In the genomic region with DNA sequence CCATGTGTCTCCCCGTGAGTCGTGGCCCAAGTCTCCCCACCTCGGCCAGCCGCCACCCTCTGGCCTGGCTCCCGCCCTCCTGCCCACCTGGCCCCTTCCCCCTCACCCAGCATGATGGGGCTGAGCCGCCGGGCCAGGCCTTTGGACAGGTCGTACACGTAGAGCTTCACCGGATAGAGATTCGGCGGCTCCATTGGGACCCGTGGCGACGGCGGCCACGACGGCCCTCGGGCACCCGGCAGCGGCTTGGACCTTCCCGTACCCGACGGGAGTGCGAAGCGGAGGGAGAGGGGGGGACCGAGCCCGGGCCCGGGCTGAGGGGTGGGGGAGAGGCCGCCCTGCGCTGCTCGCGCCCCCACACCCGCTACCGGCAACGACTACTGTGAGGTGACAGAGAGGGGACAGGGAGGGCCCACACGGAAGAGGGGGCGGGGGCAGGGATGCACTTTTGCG, we compare ENCODE assay signal across 8 cellular contexts. TPM values are rescaled to one million over a fixed set of nuclear protein-coding genes. Genes with fewer than 3 reads are reported as not detected.
DNase-seq lines count a peak whose midpoint lies in the region; ATAC-seq, FAIRE-seq and TF ChIP-seq lines count a peak whose summit lies in the region.

DESI1 (minus strand) TSS at position 398 of the 453 bp plus-strand sequence; CDS start at position 194, 204 bp downstream.

- no peak for TF ChIP-seq CTCF in BJ (IDR thresholded peaks at IDR 0.05; ENCODE audit: insufficient read depth, low read depth, low read length)
- no peak for TF ChIP-seq CTCF in WERI-Rb-1 (IDR thresholded peaks at IDR 0.05; ENCODE audit: low read depth, low read length)
- no peak for TF ChIP-seq CTCF in pancreas (IDR thresholded peaks at IDR 0.05)

- intact Hi-C loops in pancreas (cut with DNase I) = no loop called here

- H3K4me3 ChIP-seq in BJ (ENCODE audit: low read depth, low read length) (peak within 1 kb of the TSS; percentile 93), WERI-Rb-1 (ENCODE audit: low read depth, low read length) (peak within 1 kb of the TSS; percentile 73), pancreas (peak within 1 kb of the TSS; percentile 46 to 95 (median 80))

- WGBS in pancreas, 2 donors = 0 to 2% methylated on average over 31 to 39 of the region's 39 CpGs

- no peaks in the 10 kb centered on the region for H3K9me3 ChIP-seq in WERI-Rb-1 (ENCODE audit: severe bottlenecking)
- no peaks in the 10 kb centered on the region for H3K9me3 ChIP-seq in pancreas

- DNase-seq in BJ (ENCODE audit: low read depth) (no peak), WERI-Rb-1 (no peak), glomerular endothelial cell (ENCODE audit: extremely low read depth, low read depth, low spot score) (no peak), pancreas (no peak), NCI-H226 (no peak), AML-193 (lab: John Stamatoyannopoulos, UW) (no peak)

- ATAC-seq in GM19043 (IDR thresholded peaks at IDR 0.05; ENCODE audit: low read depth, unreplicated experiment) = peak; percentile 27
- ATAC-seq in HG03342 (IDR thresholded peaks at IDR 0.05; ENCODE audit: unreplicated experiment) = peak; percentile 8
- peak; percentile 33 to 40 (median 38) for ATAC-seq in pancreas

- no peak for FAIRE-seq in pancreas (lab: Jason Lieb, UNC)

- H3K27ac ChIP-seq in WERI-Rb-1 = peak within 1 kb of the TSS; percentile 99
- peak within 1 kb of the TSS; percentile 79 to 96 (median 90) for H3K27ac ChIP-seq in pancreas

- H3K27me3 ChIP-seq in BJ (ENCODE audit: control insufficient read depth, insufficient read depth, low read length) (no peaks in the 10 kb centered on the region), WERI-Rb-1 (ENCODE audit: insufficient read depth, low read depth, severe bottlenecking) (no peaks in the 10 kb centered on the region), pancreas (no peaks in the 10 kb centered on the region)

- POLR2A ChIA-PET in BJ (lab: Charles Lee) = interaction anchor here (0.5 to 1.0 kb wide), 2 partner anchors 37 to 151 kb away, joined by 3 to 4 read pairs; no protein-coding TSS in a partner anchor

- CTCF ChIA-PET in BJ (lab: Yijun Ruan, JAX) = interaction anchor here (1.9 kb wide), 1 partner anchor 94 kb away, joined by 5 read pairs; no protein-coding TSS in a partner anchor

- H3K36me3 ChIP-seq in BJ (ENCODE audit: control insufficient read depth, insufficient read depth, low read length) = peaks cover 5% of the 10 kb centered on the region
- peaks cover 48% of the 10 kb centered on the region for H3K36me3 ChIP-seq in WERI-Rb-1
- H3K36me3 ChIP-seq in pancreas = peaks cover 0 to 12% (median 8%) of the 10 kb centered on the region in 3 donors

- H3K4me1 ChIP-seq in pancreas = peaks cover 18 to 27% (median 25%) of the 10 kb centered on the region in 3 donors

RNA-seq across cellular contexts. Expression of gene DESI1, which starts in this region (rescaled TPM):
- polyA plus RNA-seq in BJ (2011; rRNA removed) (33.3 and 35.7 TPM in 2 replicates), pancreas (1 to 10 TPM; 9.5 to 9.6 TPM)
- polyA minus RNA-seq in BJ (2011; rRNA and poly(A)+ RNA removed) = 24.3 and 26.8 TPM in 2 replicates
- total RNA-seq in glomerular endothelial cell (59.6 and 77.9 TPM in 2 replicates), pancreas (10 to 100 TPM in 3 of 6 donors, 1 to 10 TPM in 3; 8.2 to 14.8 (median 10.3) TPM)
